In genomic region chr10:84265378-84265777, GRCh38 we compare ENCODE assay signal across 20 cellular contexts. TPM values are rescaled to one million over a fixed set of nuclear protein-coding genes. Genes with fewer than 3 reads are reported as not detected.
DNase-seq lines count a peak whose midpoint lies in the region; ATAC-seq lines count a peak whose summit lies in the region.
"Had no signal": no experiment of that assay in that cellular context is flagged by ENCODE, and none has a peak within 500 bp of the region (broad histone marks: within the 10 kb centered on the region; RNA-seq: fewer than 3 reads in every experiment).

No MANE protein-coding gene starts in this region.

- no peak for ATAC-seq in stimulated activated effector memory CD8-positive, alpha-beta T cell treated with anti-CD3 and anti-CD28 coated beads, Interleukin-12 subunit alpha, Interleukin-12 subunit beta, amount 100 ng/mL, for 72 hours
- no peak for ATAC-seq in Right ventricle myocardium superior (ENCODE audit: poor library complexity)

- H3K36me3 ChIP-seq in SJCRH30, result no peaks in the 10 kb centered on the region
- H3K36me3 ChIP-seq: HAP-1, vagina had no signal

- peaks cover 22% of the 10 kb centered on the region for H3K4me1 Mint-ChIP-seq in stimulated activated effector memory CD8-positive, alpha-beta T cell treated with anti-CD3 and anti-CD28 coated beads, Interleukin-12 subunit alpha, Interleukin-12 subunit beta, amount 100 ng/mL, for 72 hours
- H3K4me1 Mint-ChIP-seq: activated B cell treated with CpG ODN at 0.5 μM for 24 hours had no signal

- peak overlapping the region; percentile 58 for H3K27ac Mint-ChIP-seq in stimulated activated effector memory CD8-positive, alpha-beta T cell treated with anti-CD3 and anti-CD28 coated beads, Interleukin-12 subunit alpha, Interleukin-12 subunit beta, amount 100 ng/mL, for 72 hours
- H3K27ac Mint-ChIP-seq: activated B cell treated with CpG ODN at 0.5 μM for 24 hours; stimulated activated memory B cell treated with anti-CD40 and anti-IgM and Interleukin-4, amounts not matched to agents 10 μg/mL and 1 μg/mL and 100 μg/mL, for 72 hours had no signal

- peak; percentile 28 for DNase-seq in NCI-H1092 (lab: John Stamatoyannopoulos, UW)
- DNase-seq in NCI-H2171 (lab: John Stamatoyannopoulos, UW), result peak; percentile 5
- DNase-seq in SJCRH30, result peak; percentile 83 to 91
- no peak for DNase-seq in stimulated activated effector memory CD8-positive, alpha-beta T cell treated with anti-CD3 and anti-CD28 coated beads, Interleukin-12 subunit alpha, Interleukin-12 subunit beta, amount 100 ng/mL, for 72 hours (ENCODE audit: low spot score in 2 of 2)
- DNase-seq in retina, result no peak
- DNase-seq in hippocampal formation (lab: John Stamatoyannopoulos, UW), result no peak
- no peak for DNase-seq in Right ventricle myocardium superior
- DNase-seq: glutamatergic neuron, small intestine, SW 1271 had no signal

- peaks cover 12% of the 10 kb centered on the region for H3K4me1 ChIP-seq in SJCRH30
- H3K4me1 ChIP-seq: HAP-1, vagina had no signal

- intact Hi-C loops in Right ventricle myocardium superior (cut with DNase I), result loop anchor here (10.0 kb wide), 1 partner anchor 109 kb away; no protein-coding TSS in a partner anchor

- H3K9me3 Mint-ChIP-seq in stimulated activated effector memory CD8-positive, alpha-beta T cell treated with anti-CD3 and anti-CD28 coated beads, Interleukin-12 subunit alpha, Interleukin-12 subunit beta, amount 100 ng/mL, for 72 hours, result no peaks in the 10 kb centered on the region
- H3K9me3 Mint-ChIP-seq: activated B cell treated with CpG ODN at 0.5 μM for 24 hours; stimulated activated memory B cell treated with anti-CD40 and anti-IgM and Interleukin-4, amounts not matched to agents 10 μg/mL and 1 μg/mL and 100 μg/mL, for 72 hours had no signal

- H3K4me3 Mint-ChIP-seq in stimulated activated effector memory CD8-positive, alpha-beta T cell treated with anti-CD3 and anti-CD28 coated beads, Interleukin-12 subunit alpha, Interleukin-12 subunit beta, amount 100 ng/mL, for 72 hours, result no peak overlapping the region
- H3K4me3 Mint-ChIP-seq: activated B cell treated with CpG ODN at 0.5 μM for 24 hours; stimulated activated memory B cell treated with anti-CD40 and anti-IgM and Interleukin-4, amounts not matched to agents 10 μg/mL and 1 μg/mL and 100 μg/mL, for 72 hours had no signal

- no peaks in the 10 kb centered on the region for H3K36me3 Mint-ChIP-seq in stimulated activated effector memory CD8-positive, alpha-beta T cell treated with anti-CD3 and anti-CD28 coated beads, Interleukin-12 subunit alpha, Interleukin-12 subunit beta, amount 100 ng/mL, for 72 hours
- H3K36me3 Mint-ChIP-seq: stimulated activated memory B cell treated with anti-CD40 and anti-IgM and Interleukin-4, amounts not matched to agents 10 μg/mL and 1 μg/mL and 100 μg/mL, for 72 hours had no signal

- no peaks in the 10 kb centered on the region for H3K9me3 ChIP-seq in SJCRH30 (replicated peaks)
- H3K9me3 ChIP-seq: HAP-1, vagina had no signal

- H3K4me3 ChIP-seq in SJCRH30, result no peak overlapping the region
- H3K4me3 ChIP-seq: coronary artery, GM12878, HAP-1, K562, vagina had no signal

- H3K27me3 ChIP-seq in SJCRH30, result no peaks in the 10 kb centered on the region
- H3K27me3 ChIP-seq: vagina had no signal

- peak overlapping the region; percentile 74 for H3K27ac ChIP-seq in SJCRH30
- H3K27ac ChIP-seq: C4-2B, coronary artery, vagina had no signal

RNA-seq across cellular contexts. Expression of gene RGR, which starts 20.5 kb away (rescaled TPM):
- 0.58 and 1.1 TPM in 2 replicates for total RNA-seq in SJCRH30 (2014; rRNA removed; shearing (Covaris generic))
- total RNA-seq in Right ventricle myocardium superior, result 1.7 TPM
- total RNA-seq: activated B cell treated with CpG ODN at 0.5 μM for 24 hours, astrocyte, GM12878, K562, vagina had no signal

RNA-seq across cellular contexts. Expression of gene LRIT1, which starts 24.0 kb away (rescaled TPM):
- not detected in 2 replicates for total RNA-seq in SJCRH30 (2014; rRNA removed; shearing (Covaris generic))
- 0.13 TPM for total RNA-seq in Right ventricle myocardium superior
- total RNA-seq: activated B cell treated with CpG ODN at 0.5 μM for 24 hours, astrocyte, GM12878, K562, omental fat pad, vagina had no signal

RNA-seq across cellular contexts. Expression of gene LRIT2, which starts 40.0 kb away (rescaled TPM):
- not detected in 2 replicates for total RNA-seq in SJCRH30 (2014; rRNA removed; shearing (Covaris generic))
- not detected for total RNA-seq in Right ventricle myocardium superior
- total RNA-seq: activated B cell treated with CpG ODN at 0.5 μM for 24 hours, astrocyte, GM12878, K562, omental fat pad, vagina had no signal

Comparison
In these comparisons a context has a peak if more than half of its experiments do, and no peak if none do; other contexts are left out.
1. DNase-seq: peak in NCI-H1092 (single experiment), NCI-H2171 (single experiment) and SJCRH30 (2 of 2); none in stimulated activated effector memory CD8-positive, alpha-beta T cell treated with anti-CD3 and anti-CD28 coated beads, Interleukin-12 subunit alpha, Interleukin-12 subunit beta, amount 100 ng/mL, for 72 hours (0 of 2), retina (single experiment), hippocampal formation (0 of 2) and Right ventricle myocardium superior (single experiment).